ENCODE assay signal across 28 cellular contexts in genomic region chr22:48422900-48423480, GRCh38.
"Had no signal": no experiment of that assay in that cellular context is flagged by ENCODE, and none has a peak within 500 bp of the region (broad histone marks: within the 10 kb centered on the region; RNA-seq: fewer than 3 reads in every experiment).

No MANE protein-coding gene starts in this region.

- H3K27me3 ChIP-seq: adrenal gland, ascending aorta, ovary, right atrium auricular region had no signal

- H3K9me3 Mint-ChIP-seq: activated CD4-positive, alpha-beta T cell treated with anti-CD3 and anti-CD28 coated beads, Interleukin-2, amount 10 ng/mL, durations not matched to agents 7 days and 5 days; activated T-helper 1 cell treated with anti-CD3 and anti-CD28 coated beads, Interleukin-12 subunit alpha, Interleukin-12 subunit beta, Interleukin-2, Interleukin-4 antibody, amounts not matched to agents 30 ng/mL and 10 ng/mL and 1 ng/mL, durations not matched to agents 14 hours and 24 hours and 36 hours; effector memory CD8-positive, alpha-beta T cell; stimulated activated naive CD8-positive, alpha-beta T cell treated with anti-CD3 and anti-CD28 coated beads, Interleukin-15, Interleukin-2, amounts not matched to agents 100 ng/mL and 50 ng/mL, for 24 hours; T-cell had no signal

- H3K36me3 ChIP-seq: adrenal gland, ascending aorta, esophagus muscularis mucosa, gastroesophageal sphincter, heart left ventricle, ovary, right atrium auricular region, tibial artery, WERI-Rb-1 had no signal

- H3K27me3 Mint-ChIP-seq: activated CD4-positive, alpha-beta T cell treated with anti-CD3 and anti-CD28 coated beads, Interleukin-2, amount 10 ng/mL, durations not matched to agents 7 days and 5 days had no signal

- H3K27ac ChIP-seq: adrenal gland, ascending aorta, dorsolateral prefrontal cortex, esophagus muscularis mucosa, gastroesophageal sphincter, heart left ventricle, ovary, psoas muscle, right atrium auricular region, tibial artery, WERI-Rb-1 had no signal

- H3K27ac Mint-ChIP-seq: activated CD4-positive, alpha-beta T cell treated with anti-CD3 and anti-CD28 coated beads, Interleukin-2, amount 10 ng/mL, durations not matched to agents 7 days and 5 days; activated CD8-positive, alpha-beta T cell treated with anti-CD3 and anti-CD28 coated beads, Interleukin-2, amount 10 ng/mL, durations not matched to agents 7 days and 5 days; activated naive CD4-positive, alpha-beta T cell treated with anti-CD3 and anti-CD28 coated beads, Interleukin-2, amount 50 U/mL, for 72 hours; activated T-helper 1 cell treated with anti-CD3 and anti-CD28 coated beads, Interleukin-12 subunit alpha, Interleukin-12 subunit beta, Interleukin-2, Interleukin-4 antibody, amounts not matched to agents 30 ng/mL and 10 ng/mL and 1 ng/mL, durations not matched to agents 14 hours and 24 hours and 36 hours; effector memory CD8-positive, alpha-beta T cell; memory B cell; naive thymus-derived CD4-positive, alpha-beta T cell; stimulated activated naive CD8-positive, alpha-beta T cell treated with anti-CD3 and anti-CD28 coated beads, Interleukin-15, Interleukin-2, amounts not matched to agents 100 ng/mL and 50 ng/mL, for 24 hours; T-cell had no signal

- H3K36me3 Mint-ChIP-seq: activated naive CD4-positive, alpha-beta T cell treated with anti-CD3 and anti-CD28 coated beads, Interleukin-2, amount 50 U/mL, for 72 hours; memory B cell; naive thymus-derived CD4-positive, alpha-beta T cell; T-cell had no signal

- H3K9me3 ChIP-seq: adrenal gland, ascending aorta, esophagus muscularis mucosa, gastroesophageal sphincter, heart left ventricle, ovary, psoas muscle, right atrium auricular region, tibial artery had no signal

- H3K4me1 Mint-ChIP-seq: activated CD4-positive, alpha-beta T cell treated with anti-CD3 and anti-CD28 coated beads, Interleukin-2, amount 10 ng/mL, durations not matched to agents 7 days and 5 days; memory B cell; neural crest cell; T-cell had no signal

- DNase-seq: activated CD4-positive, alpha-beta T cell treated with anti-CD3 and anti-CD28 coated beads, Interleukin-2, amount 10 ng/mL, durations not matched to agents 7 days and 5 days; activated CD4-positive, CD25-positive, alpha-beta regulatory T cell treated with anti-CD3 and anti-CD28 coated beads, Interleukin-2, amount 50 U/mL, for 72 hours; activated CD8-positive, alpha-beta T cell treated with anti-CD3 and anti-CD28 coated beads, Interleukin-2, amount 10 ng/mL, durations not matched to agents 7 days and 5 days; adrenal gland; central memory CD4-positive, alpha-beta T cell; effector memory CD8-positive, alpha-beta T cell; heart left ventricle; islet precursor cell; left cardiac atrium; naive thymus-derived CD4-positive, alpha-beta T cell; psoas muscle; stimulated activated CD4-positive, alpha-beta T cell treated with anti-CD3 and anti-CD28 coated beads, Interleukin-12 subunit alpha, Interleukin-12 subunit beta, amount 100 ng/mL, for 4 hours; stimulated activated CD4-positive, alpha-beta T cell treated with anti-CD3 and anti-CD28 coated beads, Interleukin-1b, Interleukin-23, amount 100 ng/mL, for 48 hours; substantia nigra; T-cell; WERI-Rb-1 had no signal

- H3K4me3 Mint-ChIP-seq: activated CD4-positive, alpha-beta T cell treated with anti-CD3 and anti-CD28 coated beads, Interleukin-2, amount 10 ng/mL, durations not matched to agents 7 days and 5 days; activated CD8-positive, alpha-beta T cell treated with anti-CD3 and anti-CD28 coated beads, Interleukin-2, amount 10 ng/mL, durations not matched to agents 7 days and 5 days; activated T-helper 1 cell treated with anti-CD3 and anti-CD28 coated beads, Interleukin-12 subunit alpha, Interleukin-12 subunit beta, Interleukin-2, Interleukin-4 antibody, amounts not matched to agents 30 ng/mL and 10 ng/mL and 1 ng/mL, durations not matched to agents 14 hours and 24 hours and 36 hours; effector memory CD8-positive, alpha-beta T cell; memory B cell; naive thymus-derived CD4-positive, alpha-beta T cell; neural crest cell; stimulated activated naive CD8-positive, alpha-beta T cell treated with anti-CD3 and anti-CD28 coated beads, Interleukin-15, Interleukin-2, amounts not matched to agents 100 ng/mL and 50 ng/mL, for 24 hours; T-cell had no signal

- H3K4me1 ChIP-seq: adrenal gland, ascending aorta, esophagus muscularis mucosa, gastroesophageal sphincter, heart left ventricle, psoas muscle, right atrium auricular region, tibial artery had no signal

- ATAC-seq: activated CD8-positive, alpha-beta T cell treated with anti-CD3 and anti-CD28 coated beads, Interleukin-2, amount 10 ng/mL, durations not matched to agents 7 days and 5 days; activated naive CD4-positive, alpha-beta T cell treated with anti-CD3 and anti-CD28 coated beads, Interleukin-2, amount 50 U/mL, for 72 hours; effector memory CD8-positive, alpha-beta T cell; gastroesophageal sphincter; heart left ventricle; left cardiac atrium; naive thymus-derived CD4-positive, alpha-beta T cell; psoas muscle; T-cell had no signal

- H3K4me3 ChIP-seq: adrenal gland, ascending aorta, dorsolateral prefrontal cortex, esophagus muscularis mucosa, gastroesophageal sphincter, heart left ventricle, ovary, psoas muscle, right atrium auricular region, tibial artery had no signal
